Comparison of ENCODE assay signal across 13 cellular contexts in genomic region chr11:96143016-96143670, GRCh38.
DNase-seq lines count a peak whose midpoint lies in the region; TF ChIP-seq lines count a peak whose summit lies in the region.
"Had no signal": no experiment of that assay in that cellular context is flagged by ENCODE, and none has a peak within 500 bp of the region (broad histone marks: within the 10 kb centered on the region; RNA-seq: fewer than 3 reads in every experiment).

No MANE protein-coding gene starts in this region.

- in situ Hi-C loops in G401 (cut with HindIII; ENCODE audit: low sequenced_read_pairs) = no loop called here

- H3K27me3 ChIP-seq in adipocyte (replicated peaks; ENCODE audit: control insufficient read depth, insufficient read depth, low read length) = no peaks in the 10 kb centered on the region
- no peaks in the 10 kb centered on the region for H3K27me3 ChIP-seq in neural progenitor cell
- H3K27me3 ChIP-seq in Caco-2 (replicated peaks; ENCODE audit: control insufficient read depth, insufficient read depth, low read length) = no peaks in the 10 kb centered on the region
- H3K27me3 ChIP-seq in WERI-Rb-1 (ENCODE audit: insufficient read depth, low read depth, severe bottlenecking) = no peaks in the 10 kb centered on the region

- H3K36me3 ChIP-seq in adipocyte (ENCODE audit: control insufficient read depth, insufficient read depth, low read length, severe bottlenecking) (peaks cover 3% of the 10 kb centered on the region), neural progenitor cell (no peaks in the 10 kb centered on the region), Caco-2 (ENCODE audit: control insufficient read depth, insufficient read depth, low read length) (no peaks in the 10 kb centered on the region), WERI-Rb-1 (no peaks in the 10 kb centered on the region)

- H3K4me1 Mint-ChIP-seq in neural progenitor cell = peaks cover 50% of the 10 kb centered on the region
- peaks cover 70% of the 10 kb centered on the region for H3K4me1 Mint-ChIP-seq in Caco-2 (ENCODE audit: low read depth, unreplicated experiment)

- H3K9ac ChIP-seq in adipocyte (ENCODE audit: low read length) = peak overlapping the region; percentile 55
- H3K9ac ChIP-seq in neural progenitor cell = no peak overlapping the region

- peak overlapping the region; percentile 24 for H3K4me3 Mint-ChIP-seq in neural progenitor cell
- H3K4me3 Mint-ChIP-seq in Caco-2 (ENCODE audit: unreplicated experiment) = no peak overlapping the region
- H3K4me3 Mint-ChIP-seq: activated T-cell treated with anti-CD3 and anti-CD28 coated beads, Interleukin-2, amount 50 U/mL, for 4 hours; memory B cell had no signal

- H3K36me3 Mint-ChIP-seq in neural progenitor cell = peaks cover 8% of the 10 kb centered on the region
- no peaks in the 10 kb centered on the region for H3K36me3 Mint-ChIP-seq in Caco-2 (ENCODE audit: insufficient read depth, unreplicated experiment)

- H3K4me1 ChIP-seq in adipocyte (ENCODE audit: control insufficient read depth, insufficient read depth, low read length) = peaks cover 35% of the 10 kb centered on the region
- H3K4me1 ChIP-seq in neural progenitor cell = peaks cover 33% of the 10 kb centered on the region
- peaks cover 47% of the 10 kb centered on the region for H3K4me1 ChIP-seq in Caco-2
- H3K4me1 ChIP-seq: psoas muscle had no signal

- DNase-seq in G401 (ENCODE audit: low spot score) = peak; percentile 92
- no peak for DNase-seq in adipocyte (ENCODE audit: low read depth)
- peak; percentile 67 for DNase-seq in fibroblast of pulmonary artery (ENCODE audit: low read depth)
- peak; percentile 58 for DNase-seq in neural progenitor cell (ENCODE audit: low spot score)
- no peak for DNase-seq in Caco-2
- DNase-seq in 8988T = no peak
- no peak for DNase-seq in activated CD4-positive, alpha-beta T cell treated with anti-CD3 and anti-CD28 coated beads, Interleukin-2, amount 50 U/mL, for 1 hour
- no peak for DNase-seq in WERI-Rb-1
- DNase-seq: activated T-cell treated with anti-CD3 and anti-CD28 coated beads, Interleukin-2, amount 50 U/mL, for 4 hours; Karpas-422; psoas muscle; stimulated activated CD4-positive, alpha-beta T cell treated with anti-CD3 and anti-CD28 coated beads, Interleukin-2, amount 100 ng/mL, for 24 hours had no signal

- no peaks in the 10 kb centered on the region for H4K20me1 ChIP-seq in neural progenitor cell (ENCODE audit: low read depth)

- no peaks in the 10 kb centered on the region for H3K27me3 Mint-ChIP-seq in neural progenitor cell (ENCODE audit: insufficient read depth, low read depth)
- H3K27me3 Mint-ChIP-seq in Caco-2 (ENCODE audit: insufficient read depth, unreplicated experiment) = no peaks in the 10 kb centered on the region
- H3K27me3 Mint-ChIP-seq: memory B cell had no signal

- H3K27ac ChIP-seq in neural progenitor cell = no peak overlapping the region
- no peak overlapping the region for H3K27ac ChIP-seq in WERI-Rb-1
- H3K27ac ChIP-seq: psoas muscle had no signal

- intact Hi-C loops in Caco-2 (cut with micrococcal nuclease; ENCODE audit: unreplicated experiment) = no loop called here

- no peak for TF ChIP-seq CTCF in fibroblast of pulmonary artery (IDR thresholded peaks at IDR 0.05; ENCODE audit: low read length, missing control alignments)
- no peak for TF ChIP-seq CTCF in neural progenitor cell (IDR thresholded peaks at IDR 0.05)
- no peak for TF ChIP-seq CTCF in Caco-2 (IDR thresholded peaks at IDR 0.05; ENCODE audit: insufficient read depth in 1 of 2, low read depth in 1 of 2, low read length in 1 of 2, severe bottlenecking in 1 of 2, unreplicated experiment in 1 of 2)
- no peak for TF ChIP-seq CTCF in WERI-Rb-1 (IDR thresholded peaks at IDR 0.05; ENCODE audit: low read depth, low read length)

- peak overlapping the region; percentile 50 for H3K4me2 ChIP-seq in neural progenitor cell

- H3K79me2 ChIP-seq in neural progenitor cell (ENCODE audit: low read depth) = no peaks in the 10 kb centered on the region

- POLR2A ChIA-PET in Caco-2 (lab: Charles Lee) = no interaction called here

- H3K9me3 Mint-ChIP-seq in neural progenitor cell (peaks cover 2% of the 10 kb centered on the region), Caco-2 (ENCODE audit: unreplicated experiment) (no peaks in the 10 kb centered on the region)
- H3K9me3 Mint-ChIP-seq: activated T-cell treated with anti-CD3 and anti-CD28 coated beads, Interleukin-2, amount 50 U/mL, for 4 hours; memory B cell had no signal

- H2AFZ ChIP-seq in neural progenitor cell (replicated peaks) = no peak overlapping the region

- CTCF ChIA-PET in Caco-2 (lab: Charles Lee) = interaction anchor here (1.2 kb wide), 1 partner anchor 13 kb away, joined by 3 read pairs; no protein-coding TSS in a partner anchor

- H3K9me3 ChIP-seq in adipocyte (ENCODE audit: control insufficient read depth, low read length) (no peaks in the 10 kb centered on the region), neural progenitor cell (ENCODE audit: low read depth) (no peaks in the 10 kb centered on the region), Caco-2 (no peaks in the 10 kb centered on the region), WERI-Rb-1 (ENCODE audit: severe bottlenecking) (no peaks in the 10 kb centered on the region)
- H3K9me3 ChIP-seq: psoas muscle had no signal

- BruUV-seq in Caco-2 (replicated peaks; lab: Mats Ljungman, UMichigan) = no TSS peak

- peak overlapping the region; percentile 30 for H3K4me3 ChIP-seq in adipocyte (ENCODE audit: low read length)
- H3K4me3 ChIP-seq in fibroblast of pulmonary artery (replicated peaks; ENCODE audit: low read depth, low read length) = no peak overlapping the region
- H3K4me3 ChIP-seq in neural progenitor cell = no peak overlapping the region
- no peak overlapping the region for H3K4me3 ChIP-seq in Caco-2 (ENCODE audit: low read depth, low read length)
- H3K4me3 ChIP-seq in WERI-Rb-1 (ENCODE audit: low read depth, low read length) = no peak overlapping the region
- H3K4me3 ChIP-seq: psoas muscle had no signal

- peak overlapping the region; percentile 96 for H3K27ac Mint-ChIP-seq in neural progenitor cell
- H3K27ac Mint-ChIP-seq in Caco-2 (ENCODE audit: unreplicated experiment) = no peak overlapping the region

- H3F3A ChIP-seq in neural progenitor cell (ENCODE audit: low read depth) = no peaks in the 10 kb centered on the region

Comparison
In these comparisons a context has a peak if more than half of its experiments do, and no peak if none do; other contexts are left out.
1. DNase-seq: peak in G401 (single experiment), fibroblast of pulmonary artery (single experiment) and neural progenitor cell (single experiment); none in adipocyte (single experiment), Caco-2 (0 of 2), 8988T (single experiment), activated CD4-positive, alpha-beta T cell treated with anti-CD3 and anti-CD28 coated beads, Interleukin-2, amount 50 U/mL, for 1 hour (single experiment) and WERI-Rb-1 (single experiment).